Comparison of ENCODE assay signal across 27 cellular contexts in the genomic region with DNA sequence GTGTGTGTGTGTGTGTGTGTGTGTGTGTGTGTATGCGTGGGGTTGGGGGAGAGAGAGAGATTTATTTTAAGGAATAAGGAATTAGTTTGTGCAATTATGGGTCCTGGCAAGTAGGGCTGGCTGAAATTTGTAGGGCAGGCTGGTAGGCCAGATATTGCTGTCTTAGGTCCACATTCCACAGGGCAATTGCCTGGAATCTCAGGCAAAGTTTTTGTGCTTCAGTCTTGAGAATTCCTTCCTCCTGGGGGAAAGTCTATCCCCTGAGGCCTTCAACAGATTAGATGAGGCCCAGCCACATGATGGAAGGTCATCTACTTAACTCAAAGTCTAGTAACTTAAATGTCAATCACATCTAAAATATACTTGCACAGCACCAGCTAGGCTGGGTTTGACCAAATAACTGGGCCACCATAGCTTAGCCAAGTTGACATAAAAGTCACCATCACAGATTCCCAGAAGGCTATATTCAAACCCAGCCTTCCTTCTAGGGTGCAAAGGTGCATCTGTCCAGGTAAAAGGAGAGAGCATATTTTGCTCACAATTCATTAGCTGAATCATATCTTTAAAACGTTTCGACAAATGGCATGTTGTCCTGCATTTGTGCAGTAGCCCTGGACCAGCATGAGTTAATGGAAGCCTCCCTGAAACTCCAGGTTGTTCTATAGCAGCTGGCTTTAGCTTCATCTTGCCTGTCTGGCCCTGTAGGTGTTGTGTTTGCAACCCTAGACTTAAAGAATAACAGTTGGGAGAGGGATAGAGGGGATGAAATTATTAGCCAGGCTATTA.
DNase-seq lines count a peak whose midpoint lies in the region; ATAC-seq and TF ChIP-seq lines count a peak whose summit lies in the region.
"Had no signal": no experiment of that assay in that cellular context is flagged by ENCODE, and none has a peak within 500 bp of the region (broad histone marks: within the 10 kb centered on the region; RNA-seq: fewer than 3 reads in every experiment).

No MANE protein-coding gene starts in this region.

- H3K36me3 Mint-ChIP-seq in stimulated activated effector memory CD8-positive, alpha-beta T cell treated with anti-CD3 and anti-CD28 coated beads, Interleukin-12 subunit alpha, Interleukin-12 subunit beta, amount 100 ng/mL, for 72 hours = no peaks in the 10 kb centered on the region
- H3K36me3 Mint-ChIP-seq in activated CD4-positive, alpha-beta memory T cell treated with anti-CD3 and anti-CD28 coated beads, Interleukin-2, amount 10 ng/mL, durations not matched to agents 7 days and 5 days (ENCODE audit: low read depth) = no peaks in the 10 kb centered on the region
- H3K36me3 Mint-ChIP-seq: CD8-positive, alpha-beta memory T cell had no signal

- ATAC-seq in left lobe of liver (no peak), GM21447 (IDR thresholded peaks at IDR 0.05; ENCODE audit: unreplicated experiment) (no peak)
- ATAC-seq in stimulated activated effector memory CD8-positive, alpha-beta T cell treated with anti-CD3 and anti-CD28 coated beads, Interleukin-12 subunit alpha, Interleukin-12 subunit beta, amount 100 ng/mL, for 72 hours = no peak
- ATAC-seq: activated CD8-positive, alpha-beta T cell treated with anti-CD3 and anti-CD28 coated beads, Interleukin-2, amount 10 ng/mL, durations not matched to agents 7 days and 5 days; effector memory CD8-positive, alpha-beta T cell; esophagus mucosa had no signal

- no peak overlapping the region for H3K27ac Mint-ChIP-seq in stimulated activated effector memory CD8-positive, alpha-beta T cell treated with anti-CD3 and anti-CD28 coated beads, Interleukin-12 subunit alpha, Interleukin-12 subunit beta, amount 100 ng/mL, for 72 hours
- no peak overlapping the region for H3K27ac Mint-ChIP-seq in activated CD4-positive, alpha-beta memory T cell treated with anti-CD3 and anti-CD28 coated beads, Interleukin-2, amount 10 ng/mL, durations not matched to agents 7 days and 5 days
- H3K27ac Mint-ChIP-seq: activated CD8-positive, alpha-beta T cell treated with anti-CD3 and anti-CD28 coated beads, Interleukin-2, amount 10 ng/mL, durations not matched to agents 7 days and 5 days; CD8-positive, alpha-beta memory T cell; effector memory CD8-positive, alpha-beta T cell had no signal

- intact Hi-C loops in tibial artery (cut with DNase I; ENCODE audit: low total_unique reads) = loop anchor here (10.0 kb wide), 1 partner anchor 173 kb away; no protein-coding TSS in a partner anchor

- no peaks in the 10 kb centered on the region for H3K36me3 ChIP-seq in tibial artery
- H3K36me3 ChIP-seq: adrenal gland, colonic mucosa, neutrophil, spleen had no signal

- CTCF ChIA-PET in activated CD4-positive, alpha-beta memory T cell treated with anti-CD3 and anti-CD28 coated beads, Interleukin-2, amount 10 ng/mL, durations not matched to agents 7 days and 5 days (lab: Charles Lee) = no interaction called here

- no peak overlapping the region for H3K4me3 ChIP-seq in tibial artery
- H3K4me3 ChIP-seq: adrenal gland, colonic mucosa, spleen had no signal

- H3K9me3 Mint-ChIP-seq in stimulated activated effector memory CD8-positive, alpha-beta T cell treated with anti-CD3 and anti-CD28 coated beads, Interleukin-12 subunit alpha, Interleukin-12 subunit beta, amount 100 ng/mL, for 72 hours = no peaks in the 10 kb centered on the region
- H3K9me3 Mint-ChIP-seq in activated CD4-positive, alpha-beta memory T cell treated with anti-CD3 and anti-CD28 coated beads, Interleukin-2, amount 10 ng/mL, durations not matched to agents 7 days and 5 days = no peaks in the 10 kb centered on the region
- H3K9me3 Mint-ChIP-seq: effector memory CD8-positive, alpha-beta T cell had no signal

- H3K4me3 Mint-ChIP-seq in stimulated activated effector memory CD8-positive, alpha-beta T cell treated with anti-CD3 and anti-CD28 coated beads, Interleukin-12 subunit alpha, Interleukin-12 subunit beta, amount 100 ng/mL, for 72 hours = no peak overlapping the region
- no peak overlapping the region for H3K4me3 Mint-ChIP-seq in activated CD4-positive, alpha-beta memory T cell treated with anti-CD3 and anti-CD28 coated beads, Interleukin-2, amount 10 ng/mL, durations not matched to agents 7 days and 5 days
- H3K4me3 Mint-ChIP-seq: activated CD8-positive, alpha-beta T cell treated with anti-CD3 and anti-CD28 coated beads, Interleukin-2, amount 10 ng/mL, durations not matched to agents 7 days and 5 days; CD8-positive, alpha-beta memory T cell; effector memory CD8-positive, alpha-beta T cell had no signal

- TF ChIP-seq CTCF in tibial artery (IDR thresholded peaks at IDR 0.05) = no peak

- H3K4me1 Mint-ChIP-seq in stimulated activated effector memory CD8-positive, alpha-beta T cell treated with anti-CD3 and anti-CD28 coated beads, Interleukin-12 subunit alpha, Interleukin-12 subunit beta, amount 100 ng/mL, for 72 hours = no peaks in the 10 kb centered on the region
- H3K4me1 Mint-ChIP-seq in activated CD4-positive, alpha-beta memory T cell treated with anti-CD3 and anti-CD28 coated beads, Interleukin-2, amount 10 ng/mL, durations not matched to agents 7 days and 5 days = no peaks in the 10 kb centered on the region
- H3K4me1 Mint-ChIP-seq: CD8-positive, alpha-beta memory T cell had no signal

- H3K9me3 ChIP-seq in tibial artery = no peaks in the 10 kb centered on the region
- H3K9me3 ChIP-seq: adrenal gland, colonic mucosa, neutrophil, spleen had no signal

- DNase-seq in ELF-1 (ENCODE audit: low read depth, low spot score) (peak; percentile 51), amniotic epithelial cell (ENCODE audit: low read depth) (peak; percentile 61), left lobe of liver (ENCODE audit: low spot score) (peak; percentile 28), tibial artery (peak; percentile 7 to 9)
- DNase-seq in stimulated activated effector memory CD8-positive, alpha-beta T cell treated with anti-CD3 and anti-CD28 coated beads, Interleukin-12 subunit alpha, Interleukin-12 subunit beta, amount 100 ng/mL, for 72 hours (ENCODE audit: low spot score in 2 of 2) = no peak
- no peak for DNase-seq in activated CD4-positive, alpha-beta memory T cell treated with anti-CD3 and anti-CD28 coated beads, Interleukin-2, amount 10 ng/mL, durations not matched to agents 7 days and 5 days
- DNase-seq: activated CD4-positive, alpha-beta T cell treated with anti-CD3 and anti-CD28 coated beads for 1 hour; activated CD8-positive, alpha-beta T cell treated with anti-CD3 and anti-CD28 coated beads, Interleukin-2, amount 10 ng/mL, durations not matched to agents 7 days and 5 days; activated gamma-delta T cell treated with Interleukin-2 at 50 U/mL for 16 hours; activated T-cell treated with anti-CD3 and anti-CD28 coated beads for 4 hours; adrenal gland; CD8-positive, alpha-beta memory T cell; colonic mucosa; DMS153; effector memory CD8-positive, alpha-beta T cell; GDM1; GOT3; kidney glomerular epithelial cell; NCI-H2171; NCI-H526; spleen; stimulated activated CD4-positive, alpha-beta T cell treated with anti-CD3 and anti-CD28 coated beads, Interleukin-4, amount 100 ng/mL, for 1 hour; stimulated activated naive CD4-positive, alpha-beta T cell; T-helper 1 cell had no signal

- peaks cover 0 to 7% (median 0%) of the 10 kb centered on the region in 4 donors for H3K4me1 ChIP-seq in tibial artery
- H3K4me1 ChIP-seq: colonic mucosa had no signal

- no peaks in the 10 kb centered on the region for H3K27me3 Mint-ChIP-seq in activated CD4-positive, alpha-beta memory T cell treated with anti-CD3 and anti-CD28 coated beads, Interleukin-2, amount 10 ng/mL, durations not matched to agents 7 days and 5 days

- no peak overlapping the region for H3K27ac ChIP-seq in tibial artery
- H3K27ac ChIP-seq: colonic mucosa, neutrophil, spleen had no signal

- peaks cover 0 to 13% of the 10 kb centered on the region in 2 donors for H3K27me3 ChIP-seq in tibial artery
- H3K27me3 ChIP-seq: adrenal gland, colonic mucosa, spleen had no signal

- POLR2A ChIA-PET in activated CD4-positive, alpha-beta memory T cell treated with anti-CD3 and anti-CD28 coated beads, Interleukin-2, amount 10 ng/mL, durations not matched to agents 7 days and 5 days (lab: Charles Lee) = no interaction called here

Comparison
In these comparisons a context has a peak if more than half of its experiments do, and no peak if none do; other contexts are left out.
1. DNase-seq: peak in ELF-1 (single experiment), amniotic epithelial cell (single experiment), left lobe of liver (single experiment) and tibial artery (2 of 2); none in stimulated activated effector memory CD8-positive, alpha-beta T cell treated with anti-CD3 and anti-CD28 coated beads, Interleukin-12 subunit alpha, Interleukin-12 subunit beta, amount 100 ng/mL, for 72 hours (0 of 2) and activated CD4-positive, alpha-beta memory T cell treated with anti-CD3 and anti-CD28 coated beads, Interleukin-2, amount 10 ng/mL, durations not matched to agents 7 days and 5 days (single experiment).